Comparison of ENCODE assay signal across 1 cellular context in the genomic region with DNA sequence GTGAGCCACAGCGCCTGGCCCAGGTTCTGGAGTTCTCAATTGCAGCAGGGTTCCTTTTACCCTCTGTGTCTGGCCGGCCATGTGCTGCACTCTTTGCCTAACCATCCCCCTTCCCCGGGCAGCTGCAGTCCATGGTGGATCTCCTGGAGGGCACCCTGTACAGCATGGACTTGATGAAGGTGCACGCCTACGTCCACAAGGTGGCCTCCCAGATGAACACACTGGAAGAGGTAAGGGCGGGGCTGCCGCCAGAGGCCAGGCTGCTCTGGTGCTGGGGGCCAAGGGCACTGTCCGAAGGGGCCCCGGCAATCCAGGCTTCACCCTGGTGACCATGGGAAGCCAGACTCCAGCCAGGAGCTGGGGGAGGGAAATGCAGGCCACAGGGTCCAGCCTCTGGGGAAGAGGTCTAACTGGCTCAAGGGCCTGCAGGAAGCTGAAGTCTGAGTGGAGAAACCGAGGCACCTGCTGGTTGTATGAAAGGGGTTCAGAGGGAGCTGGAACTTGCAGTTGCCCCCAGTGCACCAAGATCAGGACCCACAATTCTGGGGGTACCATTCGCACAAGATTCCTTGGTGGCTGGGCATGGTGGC.
TF ChIP-seq lines count a peak whose summit lies in the region.

No MANE protein-coding gene starts in this region.

TF ChIP-seq in HepG2, 621 proteins besides CTCF, POLR2A, EP300 and RAD21 (continued from another document and continues in another):
- TF ChIP-seq, protein P1, sequence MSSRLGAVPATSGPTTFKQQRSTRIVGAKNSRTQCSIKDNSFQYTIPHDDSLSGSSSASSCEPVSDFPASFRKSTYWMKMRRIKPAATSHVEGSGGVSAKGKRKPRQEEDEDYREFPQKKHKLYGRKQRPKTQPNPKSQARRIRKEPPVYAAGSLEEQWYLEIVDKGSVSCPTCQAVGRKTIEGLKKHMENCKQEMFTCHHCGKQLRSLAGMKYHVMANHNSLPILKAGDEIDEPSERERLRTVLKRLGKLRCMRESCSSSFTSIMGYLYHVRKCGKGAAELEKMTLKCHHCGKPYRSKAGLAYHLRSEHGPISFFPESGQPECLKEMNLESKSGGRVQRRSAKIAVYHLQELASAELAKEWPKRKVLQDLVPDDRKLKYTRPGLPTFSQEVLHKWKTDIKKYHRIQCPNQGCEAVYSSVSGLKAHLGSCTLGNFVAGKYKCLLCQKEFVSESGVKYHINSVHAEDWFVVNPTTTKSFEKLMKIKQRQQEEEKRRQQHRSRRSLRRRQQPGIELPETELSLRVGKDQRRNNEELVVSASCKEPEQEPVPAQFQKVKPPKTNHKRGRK (CRISPR knock-in tag; IDR thresholded peaks at IDR 0.05) = no peak
- TF ChIP-seq ZKSCAN5 (CRISPR knock-in tag; IDR thresholded peaks at IDR 0.05) (no peak), ZSCAN12 (CRISPR knock-in tag; IDR thresholded peaks at IDR 0.05) (no peak), ZZZ3 (CRISPR knock-in tag; IDR thresholded peaks at IDR 0.05; ENCODE audit: borderline replicate concordance) (no peak), ZNF383 (CRISPR knock-in tag; IDR thresholded peaks at IDR 0.05; ENCODE audit: borderline replicate concordance) (no peak), MYC (CRISPR knock-in tag; IDR thresholded peaks at IDR 0.05; ENCODE audit: borderline replicate concordance) (peak; percentile 64; the same call in 1 of the 2 replicates), NR1H2 (CRISPR knock-in tag; IDR thresholded peaks at IDR 0.05; ENCODE audit: borderline replicate concordance, low read depth) (no peak), FOSL1 (CRISPR knock-in tag; IDR thresholded peaks at IDR 0.05; ENCODE audit: borderline replicate concordance) (no peak), FOXA3 (CRISPR knock-in tag; IDR thresholded peaks at IDR 0.05) (peak; percentile 37; the same call in 1 of the 2 replicates), NPAS2 (CRISPR knock-in tag; IDR thresholded peaks at IDR 0.05; ENCODE audit: borderline replicate concordance) (no peak), PHF20 (CRISPR knock-in tag; IDR thresholded peaks at IDR 0.05) (no peak), KLF11 (CRISPR knock-in tag; IDR thresholded peaks at IDR 0.05) (no peak), ZBTB8A (CRISPR knock-in tag; IDR thresholded peaks at IDR 0.05; ENCODE audit: borderline replicate concordance, low read depth) (no peak), TOE1 (CRISPR knock-in tag; IDR thresholded peaks at IDR 0.05) (no peak), ZNF484 (CRISPR knock-in tag; IDR thresholded peaks at IDR 0.05; ENCODE audit: borderline replicate concordance, low read depth) (no peak), ZBTB42 (CRISPR knock-in tag; IDR thresholded peaks at IDR 0.05) (no peak), ZNF746 (CRISPR knock-in tag; IDR thresholded peaks at IDR 0.05) (no peak), ZNF260 (CRISPR knock-in tag; IDR thresholded peaks at IDR 0.05; ENCODE audit: borderline replicate concordance, low read depth) (no peak), MTA3 (CRISPR knock-in tag; IDR thresholded peaks at IDR 0.05) (no peak), ZKSCAN8 (CRISPR knock-in tag; IDR thresholded peaks at IDR 0.05; ENCODE audit: borderline replicate concordance) (no peak), KLF6 (CRISPR knock-in tag; IDR thresholded peaks at IDR 0.05) (no peak), LCORL (IDR thresholded peaks at IDR 0.05) (no peak), LCORL (CRISPR knock-in tag; IDR thresholded peaks at IDR 0.05) (peak; percentile 69), ATRX (CRISPR knock-in tag; IDR thresholded peaks at IDR 0.05; ENCODE audit: borderline replicate concordance) (no peak), NR2F6 (IDR thresholded peaks at IDR 0.05) (no peak), NR2F6 (CRISPR knock-in tag; IDR thresholded peaks at IDR 0.05) (peak; percentile 76), CHD4 (IDR thresholded peaks at IDR 0.05; ENCODE audit: borderline replicate concordance, low read length) (no peak), SRF (IDR thresholded peaks at IDR 0.05; ENCODE audit: low read depth, low read length) (no peak), CBX1 (IDR thresholded peaks at IDR 0.05; ENCODE audit: low read depth) (no peak), RBFOX2 (IDR thresholded peaks at IDR 0.05; ENCODE audit: low read depth, low read length) (no peak), ARNTL (CRISPR knock-in tag; IDR thresholded peaks at IDR 0.05) (0 out of 2 replicates have a peak, but pooled peaks have one; percentile 41), ZNF329 (CRISPR knock-in tag; IDR thresholded peaks at IDR 0.05; ENCODE audit: low read depth) (no peak), KAT2B (IDR thresholded peaks at IDR 0.05; ENCODE audit: borderline replicate concordance, low read depth, low read length) (no peak)
- TF ChIP-seq, protein P2, sequence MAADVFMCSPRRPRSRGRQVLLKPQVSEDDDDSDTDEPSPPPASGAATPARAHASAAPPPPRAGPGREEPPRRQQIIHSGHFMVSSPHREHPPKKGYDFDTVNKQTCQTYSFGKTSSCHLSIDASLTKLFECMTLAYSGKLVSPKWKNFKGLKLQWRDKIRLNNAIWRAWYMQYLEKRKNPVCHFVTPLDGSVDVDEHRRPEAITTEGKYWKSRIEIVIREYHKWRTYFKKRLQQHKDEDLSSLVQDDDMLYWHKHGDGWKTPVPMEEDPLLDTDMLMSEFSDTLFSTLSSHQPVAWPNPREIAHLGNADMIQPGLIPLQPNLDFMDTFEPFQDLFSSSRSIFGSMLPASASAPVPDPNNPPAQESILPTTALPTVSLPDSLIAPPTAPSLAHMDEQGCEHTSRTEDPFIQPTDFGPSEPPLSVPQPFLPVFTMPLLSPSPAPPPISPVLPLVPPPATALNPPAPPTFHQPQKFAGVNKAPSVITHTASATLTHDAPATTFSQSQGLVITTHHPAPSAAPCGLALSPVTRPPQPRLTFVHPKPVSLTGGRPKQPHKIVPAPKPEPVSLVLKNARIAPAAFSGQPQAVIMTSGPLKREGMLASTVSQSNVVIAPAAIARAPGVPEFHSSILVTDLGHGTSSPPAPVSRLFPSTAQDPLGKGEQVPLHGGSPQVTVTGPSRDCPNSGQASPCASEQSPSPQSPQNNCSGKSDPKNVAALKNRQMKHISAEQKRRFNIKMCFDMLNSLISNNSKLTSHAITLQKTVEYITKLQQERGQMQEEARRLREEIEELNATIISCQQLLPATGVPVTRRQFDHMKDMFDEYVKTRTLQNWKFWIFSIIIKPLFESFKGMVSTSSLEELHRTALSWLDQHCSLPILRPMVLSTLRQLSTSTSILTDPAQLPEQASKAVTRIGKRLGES (CRISPR knock-in tag; IDR thresholded peaks at IDR 0.05; ENCODE audit: borderline replicate concordance) = no peak
- TF ChIP-seq, protein P3, sequence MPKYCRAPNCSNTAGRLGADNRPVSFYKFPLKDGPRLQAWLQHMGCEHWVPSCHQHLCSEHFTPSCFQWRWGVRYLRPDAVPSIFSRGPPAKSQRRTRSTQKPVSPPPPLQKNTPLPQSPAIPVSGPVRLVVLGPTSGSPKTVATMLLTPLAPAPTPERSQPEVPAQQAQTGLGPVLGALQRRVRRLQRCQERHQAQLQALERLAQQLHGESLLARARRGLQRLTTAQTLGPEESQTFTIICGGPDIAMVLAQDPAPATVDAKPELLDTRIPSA (CRISPR knock-in tag; IDR thresholded peaks at IDR 0.05; ENCODE audit: borderline replicate concordance) = no peak
- TF ChIP-seq, protein P4, sequence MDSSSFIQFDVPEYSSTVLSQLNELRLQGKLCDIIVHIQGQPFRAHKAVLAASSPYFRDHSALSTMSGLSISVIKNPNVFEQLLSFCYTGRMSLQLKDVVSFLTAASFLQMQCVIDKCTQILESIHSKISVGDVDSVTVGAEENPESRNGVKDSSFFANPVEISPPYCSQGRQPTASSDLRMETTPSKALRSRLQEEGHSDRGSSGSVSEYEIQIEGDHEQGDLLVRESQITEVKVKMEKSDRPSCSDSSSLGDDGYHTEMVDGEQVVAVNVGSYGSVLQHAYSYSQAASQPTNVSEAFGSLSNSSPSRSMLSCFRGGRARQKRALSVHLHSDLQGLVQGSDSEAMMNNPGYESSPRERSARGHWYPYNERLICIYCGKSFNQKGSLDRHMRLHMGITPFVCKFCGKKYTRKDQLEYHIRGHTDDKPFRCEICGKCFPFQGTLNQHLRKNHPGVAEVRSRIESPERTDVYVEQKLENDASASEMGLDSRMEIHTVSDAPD (CRISPR knock-in tag; IDR thresholded peaks at IDR 0.05) = peak; percentile 96
- TF ChIP-seq, protein P5, sequence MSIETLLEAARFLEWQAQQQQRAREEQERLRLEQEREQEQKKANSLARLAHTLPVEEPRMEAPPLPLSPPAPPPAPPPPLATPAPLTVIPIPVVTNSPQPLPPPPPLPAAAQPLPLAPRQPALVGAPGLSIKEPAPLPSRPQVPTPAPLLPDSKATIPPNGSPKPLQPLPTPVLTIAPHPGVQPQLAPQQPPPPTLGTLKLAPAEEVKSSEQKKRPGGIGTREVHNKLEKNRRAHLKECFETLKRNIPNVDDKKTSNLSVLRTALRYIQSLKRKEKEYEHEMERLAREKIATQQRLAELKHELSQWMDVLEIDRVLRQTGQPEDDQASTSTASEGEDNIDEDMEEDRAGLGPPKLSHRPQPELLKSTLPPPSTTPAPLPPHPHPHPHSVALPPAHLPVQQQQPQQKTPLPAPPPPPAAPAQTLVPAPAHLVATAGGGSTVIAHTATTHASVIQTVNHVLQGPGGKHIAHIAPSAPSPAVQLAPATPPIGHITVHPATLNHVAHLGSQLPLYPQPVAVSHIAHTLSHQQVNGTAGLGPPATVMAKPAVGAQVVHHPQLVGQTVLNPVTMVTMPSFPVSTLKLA (IDR thresholded peaks at IDR 0.05) = no peak
- TF ChIP-seq, protein P6, sequence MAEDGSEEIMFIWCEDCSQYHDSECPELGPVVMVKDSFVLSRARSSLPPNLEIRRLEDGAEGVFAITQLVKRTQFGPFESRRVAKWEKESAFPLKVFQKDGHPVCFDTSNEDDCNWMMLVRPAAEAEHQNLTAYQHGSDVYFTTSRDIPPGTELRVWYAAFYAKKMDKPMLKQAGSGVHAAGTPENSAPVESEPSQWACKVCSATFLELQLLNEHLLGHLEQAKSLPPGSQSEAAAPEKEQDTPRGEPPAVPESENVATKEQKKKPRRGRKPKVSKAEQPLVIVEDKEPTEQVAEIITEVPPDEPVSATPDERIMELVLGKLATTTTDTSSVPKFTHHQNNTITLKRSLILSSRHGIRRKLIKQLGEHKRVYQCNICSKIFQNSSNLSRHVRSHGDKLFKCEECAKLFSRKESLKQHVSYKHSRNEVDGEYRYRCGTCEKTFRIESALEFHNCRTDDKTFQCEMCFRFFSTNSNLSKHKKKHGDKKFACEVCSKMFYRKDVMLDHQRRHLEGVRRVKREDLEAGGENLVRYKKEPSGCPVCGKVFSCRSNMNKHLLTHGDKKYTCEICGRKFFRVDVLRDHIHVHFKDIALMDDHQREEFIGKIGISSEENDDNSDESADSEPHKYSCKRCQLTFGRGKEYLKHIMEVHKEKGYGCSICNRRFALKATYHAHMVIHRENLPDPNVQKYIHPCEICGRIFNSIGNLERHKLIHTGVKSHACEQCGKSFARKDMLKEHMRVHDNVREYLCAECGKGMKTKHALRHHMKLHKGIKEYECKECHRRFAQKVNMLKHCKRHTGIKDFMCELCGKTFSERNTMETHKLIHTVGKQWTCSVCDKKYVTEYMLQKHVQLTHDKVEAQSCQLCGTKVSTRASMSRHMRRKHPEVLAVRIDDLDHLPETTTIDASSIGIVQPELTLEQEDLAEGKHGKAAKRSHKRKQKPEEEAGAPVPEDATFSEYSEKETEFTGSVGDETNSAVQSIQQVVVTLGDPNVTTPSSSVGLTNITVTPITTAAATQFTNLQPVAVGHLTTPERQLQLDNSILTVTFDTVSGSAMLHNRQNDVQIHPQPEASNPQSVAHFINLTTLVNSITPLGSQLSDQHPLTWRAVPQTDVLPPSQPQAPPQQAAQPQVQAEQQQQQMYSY (CRISPR knock-in tag; IDR thresholded peaks at IDR 0.05) = no peak
- TF ChIP-seq, protein P7, sequence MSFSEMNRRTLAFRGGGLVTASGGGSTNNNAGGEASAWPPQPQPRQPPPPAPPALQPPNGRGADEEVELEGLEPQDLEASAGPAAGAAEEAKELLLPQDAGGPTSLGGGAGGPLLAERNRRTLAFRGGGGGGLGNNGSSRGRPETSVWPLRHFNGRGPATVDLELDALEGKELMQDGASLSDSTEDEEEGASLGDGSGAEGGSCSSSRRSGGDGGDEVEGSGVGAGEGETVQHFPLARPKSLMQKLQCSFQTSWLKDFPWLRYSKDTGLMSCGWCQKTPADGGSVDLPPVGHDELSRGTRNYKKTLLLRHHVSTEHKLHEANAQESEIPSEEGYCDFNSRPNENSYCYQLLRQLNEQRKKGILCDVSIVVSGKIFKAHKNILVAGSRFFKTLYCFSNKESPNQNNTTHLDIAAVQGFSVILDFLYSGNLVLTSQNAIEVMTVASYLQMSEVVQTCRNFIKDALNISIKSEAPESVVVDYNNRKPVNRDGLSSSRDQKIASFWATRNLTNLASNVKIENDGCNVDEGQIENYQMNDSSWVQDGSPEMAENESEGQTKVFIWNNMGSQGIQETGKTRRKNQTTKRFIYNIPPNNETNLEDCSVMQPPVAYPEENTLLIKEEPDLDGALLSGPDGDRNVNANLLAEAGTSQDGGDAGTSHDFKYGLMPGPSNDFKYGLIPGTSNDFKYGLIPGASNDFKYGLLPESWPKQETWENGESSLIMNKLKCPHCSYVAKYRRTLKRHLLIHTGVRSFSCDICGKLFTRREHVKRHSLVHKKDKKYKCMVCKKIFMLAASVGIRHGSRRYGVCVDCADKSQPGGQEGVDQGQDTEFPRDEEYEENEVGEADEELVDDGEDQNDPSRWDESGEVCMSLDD (CRISPR knock-in tag; IDR thresholded peaks at IDR 0.05; ENCODE audit: borderline replicate concordance) = no peak
- TF ChIP-seq, protein P8, sequence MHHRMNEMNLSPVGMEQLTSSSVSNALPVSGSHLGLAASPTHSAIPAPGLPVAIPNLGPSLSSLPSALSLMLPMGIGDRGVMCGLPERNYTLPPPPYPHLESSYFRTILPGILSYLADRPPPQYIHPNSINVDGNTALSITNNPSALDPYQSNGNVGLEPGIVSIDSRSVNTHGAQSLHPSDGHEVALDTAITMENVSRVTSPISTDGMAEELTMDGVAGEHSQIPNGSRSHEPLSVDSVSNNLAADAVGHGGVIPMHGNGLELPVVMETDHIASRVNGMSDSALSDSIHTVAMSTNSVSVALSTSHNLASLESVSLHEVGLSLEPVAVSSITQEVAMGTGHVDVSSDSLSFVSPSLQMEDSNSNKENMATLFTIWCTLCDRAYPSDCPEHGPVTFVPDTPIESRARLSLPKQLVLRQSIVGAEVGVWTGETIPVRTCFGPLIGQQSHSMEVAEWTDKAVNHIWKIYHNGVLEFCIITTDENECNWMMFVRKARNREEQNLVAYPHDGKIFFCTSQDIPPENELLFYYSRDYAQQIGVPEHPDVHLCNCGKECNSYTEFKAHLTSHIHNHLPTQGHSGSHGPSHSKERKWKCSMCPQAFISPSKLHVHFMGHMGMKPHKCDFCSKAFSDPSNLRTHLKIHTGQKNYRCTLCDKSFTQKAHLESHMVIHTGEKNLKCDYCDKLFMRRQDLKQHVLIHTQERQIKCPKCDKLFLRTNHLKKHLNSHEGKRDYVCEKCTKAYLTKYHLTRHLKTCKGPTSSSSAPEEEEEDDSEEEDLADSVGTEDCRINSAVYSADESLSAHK (CRISPR knock-in tag; IDR thresholded peaks at IDR 0.05; ENCODE audit: borderline replicate concordance) = no peak
